ENCODE assay signal across 8 cellular contexts in genomic region chr11:36292311-36292722, GRCh38. TPM values are rescaled to one million over a fixed set of nuclear protein-coding genes. Genes with fewer than 3 reads are reported as not detected.
DNase-seq lines count a peak whose midpoint lies in the region; ATAC-seq, FAIRE-seq and TF ChIP-seq lines count a peak whose summit lies in the region.

No MANE protein-coding gene starts in this region.

- H3K27me3 Mint-ChIP-seq in HFFc6 (ENCODE audit: insufficient read depth), result peaks cover 1% of the 10 kb centered on the region; the same call in 1 of the 2 replicates

- no peak for FAIRE-seq in bronchial epithelial cell (lab: Jason Lieb, UNC)

- WGBS in lung, 2 donors, result 26 to 38% methylated on average over 4 of the region's 4 CpGs

- no peak overlapping the region for H3K27ac Mint-ChIP-seq in HFFc6

- H3K9me3 Mint-ChIP-seq in HFFc6, result no peaks in the 10 kb centered on the region

- H3K4me1 ChIP-seq in cardiac muscle cell (ENCODE audit: low read depth) (peaks cover 4% of the 10 kb centered on the region), lung (ENCODE audit: control insufficient read depth in 2 of 2, insufficient read depth in 2 of 2, low read length in 2 of 2) (peaks cover 4% of the 10 kb centered on the region in 2 donors)

- intact Hi-C loops in Right ventricle myocardium superior (cut with DNase I) (loop anchor here (5.0 kb wide), 2 partner anchors 185 to 205 kb away; no protein-coding TSS in a partner anchor), posterior cingulate gyrus (cut with DNase I) (loop anchor here (2.0 to 5.0 kb wide), 2 partner anchors 186 to 200 kb away; no protein-coding TSS in a partner anchor)

- peak in 1 of 2 donors; percentile 63 for DNase-seq in cardiac muscle cell (ENCODE audit: low read depth in 1 of 2, low spot score in 1 of 2)
- no peak for DNase-seq in Right ventricle myocardium superior
- DNase-seq in HFFc6, result peak; percentile 26
- DNase-seq in NCI-H82 (lab: John Stamatoyannopoulos, UW), result peak; percentile 55
- DNase-seq in bronchial epithelial cell (ENCODE audit: low read depth), result peak; percentile 43
- no peak for DNase-seq in lung (ENCODE audit: low spot score)
- no peak for DNase-seq in posterior cingulate gyrus

- H3K27ac ChIP-seq in cardiac muscle cell (no peak overlapping the region), lung (ENCODE audit: low read depth in 1 of 2, low read length in 1 of 2) (no peak overlapping the region)

- peaks cover 34% of the 10 kb centered on the region for H3K4me1 Mint-ChIP-seq in HFFc6 (ENCODE audit: low read depth)

- no peak for ATAC-seq in Right ventricle myocardium superior (ENCODE audit: poor library complexity)
- no peak for ATAC-seq in lung (ENCODE audit: insufficient read depth, low FRiP score)
- ATAC-seq in HG03439 (IDR thresholded peaks at IDR 0.05; ENCODE audit: unreplicated experiment), result no peak

- no peaks in the 10 kb centered on the region; the same call in 1 of the 2 replicates for H3K36me3 Mint-ChIP-seq in HFFc6 (ENCODE audit: low read depth)

- no peaks in the 10 kb centered on the region for H3K36me3 ChIP-seq in cardiac muscle cell
- H3K36me3 ChIP-seq in bronchial epithelial cell (ENCODE audit: control insufficient read depth, insufficient read depth, low read length), result no peaks in the 10 kb centered on the region
- H3K36me3 ChIP-seq in lung (ENCODE audit: control insufficient read depth in 2 of 2, insufficient read depth in 2 of 2, low read length in 2 of 2), result no peaks in the 10 kb centered on the region

- H3K4me3 Mint-ChIP-seq in HFFc6, result no peak overlapping the region

- H3K27me3 ChIP-seq in cardiac muscle cell, result peaks cover 19% of the 10 kb centered on the region
- no peaks in the 10 kb centered on the region for H3K27me3 ChIP-seq in bronchial epithelial cell (ENCODE audit: control insufficient read depth, insufficient read depth, low read length)
- no peaks in the 10 kb centered on the region for H3K27me3 ChIP-seq in lung (ENCODE audit: control insufficient read depth, insufficient read depth)

- H3K9me3 ChIP-seq in cardiac muscle cell (ENCODE audit: low read depth), result no peaks in the 10 kb centered on the region
- H3K9me3 ChIP-seq in lung (ENCODE audit: control insufficient read depth in 2 of 2, insufficient read depth in 1 of 2, low read length in 1 of 2), result no peaks in the 10 kb centered on the region

- TF ChIP-seq CTCF in cardiac muscle cell (IDR thresholded peaks at IDR 0.05; ENCODE audit: low read depth, low read length) (peak; percentile 41), HFFc6 (IDR thresholded peaks at IDR 0.05) (peak; percentile 82), bronchial epithelial cell (IDR thresholded peaks at IDR 0.05; ENCODE audit: insufficient read depth, low read length, severe bottlenecking) (peak; percentile 38), lung (IDR thresholded peaks at IDR 0.05; ENCODE audit: control extremely low read depth, extremely low read depth) (peak; percentile 56)

- H3K4me3 ChIP-seq in cardiac muscle cell (no peak overlapping the region), bronchial epithelial cell (ENCODE audit: low read depth, low read length) (no peak overlapping the region), lung (no peak overlapping the region)

RNA-seq across cellular contexts. Expression of gene COMMD9, which starts 3.1 kb away (rescaled TPM):
- 34.2 and 45.1 TPM in 2 replicates for total RNA-seq in cardiac muscle cell
- polyA plus RNA-seq in cardiac muscle cell, result 60.0 and 84.9 TPM in 2 replicates
- 56.2 TPM for total RNA-seq in Right ventricle myocardium superior
- total RNA-seq in HFFc6 (2021; fragmentation: NEBNext Ultra II Directional; extraction: Animal tissue kit (Norgen Biotek cat#: 25700)), result 10 to 100 TPM; 75.4 to 88.9 (median 81.7) TPM
- 7.8 and 9.2 TPM in 2 replicates for total RNA-seq in bronchial epithelial cell
- total RNA-seq in lung, result 10 to 100 TPM; 42.5 to 66.8 TPM
- polyA plus RNA-seq in lung, result 10 to 100 TPM; 41.8 to 46.6 TPM

RNA-seq across cellular contexts. Expression of gene PRR5L, which starts 3.8 kb away (rescaled TPM):
- total RNA-seq in cardiac muscle cell (2.6 TPM in 2 replicates), Right ventricle myocardium superior (1.5 TPM), bronchial epithelial cell (6.3 and 10.0 TPM in 2 replicates), lung (10 to 100 TPM; 10.4 to 27.5 TPM)
- polyA plus RNA-seq in cardiac muscle cell (0.70 TPM in 1 of 2 replicates, not detected in the other), lung (1 to 10 TPM; 6.3 to 7.7 TPM)
- 10 to 100 TPM; 19.9 to 27.5 (median 24.9) TPM for total RNA-seq in HFFc6 (2021; fragmentation: NEBNext Ultra II Directional; extraction: Animal tissue kit (Norgen Biotek cat#: 25700))

Comparison
In these comparisons a context has a peak if more than half of its experiments do, and no peak if none do; other contexts are left out.
1. DNase-seq: peak in HFFc6 (single experiment), NCI-H82 (single experiment) and bronchial epithelial cell (single experiment); none in Right ventricle myocardium superior (single experiment), lung (single experiment) and posterior cingulate gyrus (0 of 10).
2. Peak in every context shown above with its lines, with median percentiles within 50 percentile points of each other: CTCF ChIP-seq.